In genomic region chr3:22117751-22118346, GRCh38 we compare ENCODE assay signal across 9 cellular contexts.
DNase-seq lines count a peak whose midpoint lies in the region; ATAC-seq and TF ChIP-seq lines count a peak whose summit lies in the region.
"Had no signal": no experiment of that assay in that cellular context is flagged by ENCODE, and none has a peak within 500 bp of the region (broad histone marks: within the 10 kb centered on the region; RNA-seq: fewer than 3 reads in every experiment).

No MANE protein-coding gene starts in this region.

- TF ChIP-seq CTCF in astrocyte of the spinal cord (IDR thresholded peaks at IDR 0.05; ENCODE audit: low read depth, low read length): peak; percentile 40
- TF ChIP-seq CTCF in liver (IDR thresholded peaks at IDR 0.05; ENCODE audit: low read depth, low read length, missing input control): peak; percentile 67

- H3K27me3 ChIP-seq in liver (ENCODE audit: control insufficient read depth in 4 of 4, insufficient read depth in 4 of 4, low read length in 3 of 4): no peaks in the 10 kb centered on the region
- H3K27me3 ChIP-seq: SJCRH30 had no signal

- peaks cover 0 to 22% (median 16%) of the 10 kb centered on the region in 4 donors for H3K4me1 ChIP-seq in liver (ENCODE audit: control insufficient read depth in 4 of 4, insufficient read depth in 4 of 4, low read length in 3 of 4)
- H3K4me1 ChIP-seq: SJCRH30 had no signal

- no peak overlapping the region for H3K27ac Mint-ChIP-seq in activated T-helper 1 cell treated with anti-CD3 and anti-CD28 coated beads, Interleukin-12 subunit alpha, Interleukin-12 subunit beta, Interleukin-2, Interleukin-4 antibody, amounts not matched to agents 30 ng/mL and 10 ng/mL and 1 ng/mL, durations not matched to agents 14 hours and 24 hours and 36 hours

- intact Hi-C loops in activated T-helper 1 cell treated with anti-CD3 and anti-CD28 coated beads, Interleukin-12 subunit alpha, Interleukin-12 subunit beta, Interleukin-2, Interleukin-4 antibody, amounts not matched to agents 30 ng/mL and 10 ng/mL and 1 ng/mL, durations not matched to agents 14 hours and 24 hours and 36 hours (cut with micrococcal nuclease): loop anchor here (5.0 kb wide), 2 partner anchors 1606 to 1776 kb away; no protein-coding TSS in a partner anchor

- no peak overlapping the region for H3K9ac ChIP-seq in liver (ENCODE audit: low read depth in 1 of 2, low read length in 2 of 2)

- no peaks in the 10 kb centered on the region for H3K9me3 ChIP-seq in liver (ENCODE audit: control insufficient read depth in 4 of 4, low read length in 3 of 4)
- H3K9me3 ChIP-seq: SJCRH30 had no signal

- ATAC-seq in GM21717 (IDR thresholded peaks at IDR 0.05; ENCODE audit: unreplicated experiment): no peak
- no peak for ATAC-seq in HG03135 (IDR thresholded peaks at IDR 0.05; ENCODE audit: unreplicated experiment)

- DNase-seq in G401 (ENCODE audit: low spot score) (peak; percentile 75), MV-4-11 (lab: John Stamatoyannopoulos, UW) (peak; percentile 29), astrocyte of the spinal cord (ENCODE audit: low read depth, low spot score) (peak; percentile 76), GOT3 (lab: John Stamatoyannopoulos, UW) (no peak)
- no peak for DNase-seq in activated T-helper 1 cell treated with anti-CD3 and anti-CD28 coated beads, Interleukin-12 subunit alpha, Interleukin-12 subunit beta, Interleukin-2, Interleukin-4 antibody, amounts not matched to agents 30 ng/mL and 10 ng/mL and 1 ng/mL, durations not matched to agents 14 hours and 24 hours and 36 hours (ENCODE audit: low spot score)

- no peaks in the 10 kb centered on the region for H3K4me1 Mint-ChIP-seq in activated T-helper 1 cell treated with anti-CD3 and anti-CD28 coated beads, Interleukin-12 subunit alpha, Interleukin-12 subunit beta, Interleukin-2, Interleukin-4 antibody, amounts not matched to agents 30 ng/mL and 10 ng/mL and 1 ng/mL, durations not matched to agents 14 hours and 24 hours and 36 hours (ENCODE audit: low read depth)

- TF ChIP-seq RAD21 in liver (IDR thresholded peaks at IDR 0.05): peak; percentile 92 to 94

- WGBS in liver: 25% methylated on average over 5 of the region's 5 CpGs

- H3K4me3 ChIP-seq in astrocyte of the spinal cord (ENCODE audit: low read depth, low read length): no peak overlapping the region
- H3K4me3 ChIP-seq in liver (ENCODE audit: low read depth in 1 of 3, low read length in 3 of 3): no peak overlapping the region
- H3K4me3 ChIP-seq: SJCRH30 had no signal

- H3K27ac ChIP-seq in liver (ENCODE audit: low read depth in 1 of 2, low read length in 2 of 2): no peak overlapping the region
- H3K27ac ChIP-seq: SJCRH30 had no signal

- H3K9me3 Mint-ChIP-seq in activated T-helper 1 cell treated with anti-CD3 and anti-CD28 coated beads, Interleukin-12 subunit alpha, Interleukin-12 subunit beta, Interleukin-2, Interleukin-4 antibody, amounts not matched to agents 30 ng/mL and 10 ng/mL and 1 ng/mL, durations not matched to agents 14 hours and 24 hours and 36 hours: no peaks in the 10 kb centered on the region

- no peaks in the 10 kb centered on the region for H3K27me3 Mint-ChIP-seq in activated T-helper 1 cell treated with anti-CD3 and anti-CD28 coated beads, Interleukin-12 subunit alpha, Interleukin-12 subunit beta, Interleukin-2, Interleukin-4 antibody, amounts not matched to agents 30 ng/mL and 10 ng/mL and 1 ng/mL, durations not matched to agents 14 hours and 24 hours and 36 hours (ENCODE audit: insufficient read depth)

- H3K4me3 Mint-ChIP-seq in activated T-helper 1 cell treated with anti-CD3 and anti-CD28 coated beads, Interleukin-12 subunit alpha, Interleukin-12 subunit beta, Interleukin-2, Interleukin-4 antibody, amounts not matched to agents 30 ng/mL and 10 ng/mL and 1 ng/mL, durations not matched to agents 14 hours and 24 hours and 36 hours: no peak overlapping the region

- no peaks in the 10 kb centered on the region for H3K36me3 Mint-ChIP-seq in activated T-helper 1 cell treated with anti-CD3 and anti-CD28 coated beads, Interleukin-12 subunit alpha, Interleukin-12 subunit beta, Interleukin-2, Interleukin-4 antibody, amounts not matched to agents 30 ng/mL and 10 ng/mL and 1 ng/mL, durations not matched to agents 14 hours and 24 hours and 36 hours (ENCODE audit: low read depth)

- H3K36me3 ChIP-seq in liver (ENCODE audit: control insufficient read depth in 4 of 4, insufficient read depth in 3 of 4, low read depth in 1 of 4, low read length in 3 of 4): no peaks in the 10 kb centered on the region
- H3K36me3 ChIP-seq: SJCRH30 had no signal

- in situ Hi-C loops in G401 (cut with HindIII; ENCODE audit: low sequenced_read_pairs): no loop called here
- in situ Hi-C loops in astrocyte of the spinal cord (cut with HindIII; ENCODE audit: low sequenced_read_pairs): no loop called here

TF ChIP-seq in liver, 16 proteins besides CTCF, POLR2A, EP300 and RAD21:
- no peak for TF ChIP-seq RXRA (IDR thresholded peaks at IDR 0.05)
- no peak for TF ChIP-seq FOXA2 (IDR thresholded peaks at IDR 0.05)
- TF ChIP-seq REST (IDR thresholded peaks at IDR 0.05): no peak
- TF ChIP-seq GABPA (IDR thresholded peaks at IDR 0.05 in 1 of 2, conservative IDR thresholded peaks at IDR 0.05 in 1 of 2): no peak
- no peak for TF ChIP-seq TAF1 (conservative IDR thresholded peaks at IDR 0.05)
TF ChIP-seq in liver: peak in this region for 0.

Comparison
In these comparisons a context has a peak if more than half of its experiments do, and no peak if none do; other contexts are left out.
1. DNase-seq: peak in G401 (single experiment), MV-4-11 (single experiment) and astrocyte of the spinal cord (single experiment); none in GOT3 (single experiment) and activated T-helper 1 cell treated with anti-CD3 and anti-CD28 coated beads, Interleukin-12 subunit alpha, Interleukin-12 subunit beta, Interleukin-2, Interleukin-4 antibody, amounts not matched to agents 30 ng/mL and 10 ng/mL and 1 ng/mL, durations not matched to agents 14 hours and 24 hours and 36 hours (single experiment).